In genomic region chr15:88904808-88905327, GRCh38 we compare ENCODE assay signal across 1 cellular context.
A peak's percentile ranks its signal among the peaks of the same experiment; 100 is the strongest.
TF ChIP-seq lines count a peak whose summit lies in the region.

No MANE protein-coding gene starts in this region.

TF ChIP-seq in HepG2, 621 proteins besides CTCF, POLR2A, EP300 and RAD21 (continued from another document):
- 0 out of 2 replicates have a peak, but pooled peaks have one; percentile 20 for TF ChIP-seq FOXP4 (CRISPR knock-in tag; IDR thresholded peaks at IDR 0.05)
- 0 out of 2 replicates have a peak, but pooled peaks have one; percentile 27 for TF ChIP-seq PPARG (CRISPR knock-in tag; conservative IDR thresholded peaks at IDR 0.05)
- TF ChIP-seq BORCS8-MEF2B (CRISPR knock-in tag; IDR thresholded peaks at IDR 0.05) = 0 out of 2 replicates have a peak, but pooled peaks have one; percentile 34
- TF ChIP-seq GATA4 (IDR thresholded peaks at IDR 0.05; ENCODE audit: borderline replicate concordance, low read depth) = no peak
- TF ChIP-seq NR2F6 (IDR thresholded peaks at IDR 0.05) = no peak
- peak; percentile 15; the same call in 1 of the 2 replicates for TF ChIP-seq NR2F6 (CRISPR knock-in tag; IDR thresholded peaks at IDR 0.05)
- peak; percentile 32; the same call in 1 of the 2 replicates for TF ChIP-seq IRF2 (CRISPR knock-in tag; IDR thresholded peaks at IDR 0.05)
- 0 out of 2 replicates have a peak, but pooled peaks have one; percentile 7 for TF ChIP-seq FOXA3 (CRISPR knock-in tag; IDR thresholded peaks at IDR 0.05)
- TF ChIP-seq TEAD3 (CRISPR knock-in tag; optimal IDR thresholded peaks at IDR 0.05; ENCODE audit: borderline replicate concordance) = peak; percentile 36
TF ChIP-seq in HepG2: peak in this region for 30.
